Comparison of ENCODE assay signal across 9 cellular contexts in genomic region chr13:80235559-80236296, GRCh38.
DNase-seq lines count a peak whose midpoint lies in the region; ATAC-seq and TF ChIP-seq lines count a peak whose summit lies in the region.
"Had no signal": no experiment of that assay in that cellular context is flagged by ENCODE, and none has a peak within 500 bp of the region (broad histone marks: within the 10 kb centered on the region; RNA-seq: fewer than 3 reads in every experiment).

No MANE protein-coding gene starts in this region.

- H3K4me2 ChIP-seq in HCT116 (ENCODE audit: low read length) = 0 out of 2 replicates have a peak overlapping the region, but pooled peaks have one; percentile 23

- peaks cover 0 to 5% (median 0%) of the 10 kb centered on the region in 9 donors for H3K9me3 Mint-ChIP-seq in naive thymus-derived CD8-positive, alpha-beta T cell

- RAD21 ChIA-PET in HCT116 (lab: Charles Lee; ENCODE audit: low non-redundant PET in 1 of 2, low total read pairs in 2 of 2, uncharacterized antibody in 2 of 2, unreplicated experiment in 2 of 2) = no interaction called here

- peak; percentile 35 for DNase-seq in COR-L47 (lab: John Stamatoyannopoulos, UW)
- DNase-seq in HCT116 (ENCODE audit: low read depth, low spot score) = no peak
- peak; percentile 35 to 72 for DNase-seq in SJCRH30
- no peak for DNase-seq in left lobe of liver (ENCODE audit: low spot score)
- DNase-seq in NCI-H2029 (lab: John Stamatoyannopoulos, UW) = no peak
- DNase-seq in naive thymus-derived CD8-positive, alpha-beta T cell = no peak
- no peak for DNase-seq in central memory CD4-positive, alpha-beta T cell
- DNase-seq in 8988T = no peak

- H3K36me3 ChIP-seq in HCT116 (ENCODE audit: control insufficient read depth in 1 of 2, insufficient read depth in 2 of 2, low read length in 2 of 2) (no peaks in the 10 kb centered on the region), SJCRH30 (no peaks in the 10 kb centered on the region)

- H3K27me3 Mint-ChIP-seq in naive thymus-derived CD8-positive, alpha-beta T cell = peaks cover 0 to 12% (median 4%) of the 10 kb centered on the region in 5 donors

- POLR2A ChIA-PET in HCT116 (lab: Charles Lee) = no interaction called here
- POLR2A ChIA-PET in naive thymus-derived CD8-positive, alpha-beta T cell (lab: Charles Lee) = no interaction called here

- TF ChIP-seq CTCF in HCT116 (IDR thresholded peaks at IDR 0.05 in 2 of 3, conservative IDR thresholded peaks at IDR 0.05 in 1 of 3; ENCODE audit: borderline replicate concordance in 1 of 3, insufficient read depth in 1 of 3, low read depth in 2 of 3, low read length in 2 of 3) = no peak

- CTCF ChIA-PET in HCT116 (lab: Charles Lee) = no interaction called here

- H3K27me3 ChIP-seq in HCT116 (ENCODE audit: insufficient read depth, low read length) (no peaks in the 10 kb centered on the region), SJCRH30 (no peaks in the 10 kb centered on the region)

- no peak for TF ChIP-seq RAD21 in HCT116 (IDR thresholded peaks at IDR 0.05; ENCODE audit: low read depth)

- TF ChIP-seq POLR2A in HCT116 (IDR thresholded peaks at IDR 0.05; ENCODE audit: borderline replicate concordance, extremely low read depth, insufficient read depth, insufficient read length) = no peak

- H3K4me3 ChIP-seq in HCT116 (replicated peaks in 1 of 2; ENCODE audit: low read depth in 1 of 2, low read length in 2 of 2) (no peak overlapping the region), SJCRH30 (peak overlapping the region; percentile 43)
- H3K4me3 ChIP-seq: K562 had no signal

- H3K4me1 ChIP-seq in HCT116 (ENCODE audit: control insufficient read depth in 1 of 2, insufficient read depth in 2 of 2, low read length in 2 of 2) = peaks cover 0 to 6% of the 10 kb centered on the region in 2 experiments; a peak in 1 of 4 replicates
- peaks cover 22% of the 10 kb centered on the region for H3K4me1 ChIP-seq in SJCRH30

- H3K27ac ChIP-seq in HCT116 (ENCODE audit: low read depth, low read length) (no peak overlapping the region), SJCRH30 (peak overlapping the region; percentile 89)

- H3K9ac ChIP-seq in HCT116 (ENCODE audit: low read length) = no peak overlapping the region

- no peak overlapping the region for H3K4me3 Mint-ChIP-seq in naive thymus-derived CD8-positive, alpha-beta T cell

- no peaks in the 10 kb centered on the region for H3K79me2 ChIP-seq in HCT116 (ENCODE audit: insufficient read depth, low read length)

- ATAC-seq in HCT116 (no peak), left lobe of liver (peak; percentile 52)
- no peak for ATAC-seq in naive thymus-derived CD8-positive, alpha-beta T cell
- ATAC-seq: K562 had no signal

- H3K9me2 ChIP-seq in HCT116 (ENCODE audit: insufficient read depth) = no peaks in the 10 kb centered on the region

- peak overlapping the region; percentile 27 for H2AFZ ChIP-seq in HCT116 (ENCODE audit: low read depth, low read length, poor library complexity, severe bottlenecking)

- intact Hi-C loops in HCT116 (cut with micrococcal nuclease) = no loop called here

- BruUV-seq in HCT116 (replicated peaks; lab: Mats Ljungman, UMichigan) = no TSS peak

- no peak overlapping the region for H3K27ac Mint-ChIP-seq in naive thymus-derived CD8-positive, alpha-beta T cell

- no peaks in the 10 kb centered on the region for H3K36me3 Mint-ChIP-seq in naive thymus-derived CD8-positive, alpha-beta T cell

- no peaks in the 10 kb centered on the region for H3K4me1 Mint-ChIP-seq in naive thymus-derived CD8-positive, alpha-beta T cell

- H3K9me3 ChIP-seq in HCT116 (ENCODE audit: control insufficient read depth in 1 of 2, insufficient read depth in 1 of 2, low read depth in 1 of 2, low read length in 2 of 2) (no peaks in the 10 kb centered on the region), SJCRH30 (replicated peaks) (0 out of 2 replicates have a peak, but pooled peaks cover 2% of the 10 kb centered on the region)

- H4K20me1 ChIP-seq in HCT116 (ENCODE audit: insufficient read depth) = no peaks in the 10 kb centered on the region

TF ChIP-seq in HCT116, 20 proteins besides CTCF, POLR2A, EP300 and RAD21:
- TF ChIP-seq JUND (IDR thresholded peaks at IDR 0.05) (no peak), SIN3A (IDR thresholded peaks at IDR 0.05; ENCODE audit: low read depth) (no peak), SP1 (IDR thresholded peaks at IDR 0.05; ENCODE audit: low read depth) (no peak), TCF7L2 (IDR thresholded peaks at IDR 0.05; ENCODE audit: borderline replicate concordance, extremely low read depth, insufficient read depth, insufficient read length) (peak; percentile 67), EZH2 (IDR thresholded peaks at IDR 0.05) (no peak), ZFX (IDR thresholded peaks at IDR 0.05) (no peak), POLR2AphosphoS5 (IDR thresholded peaks at IDR 0.05; ENCODE audit: low read depth, low read length) (no peak), CBX3 (IDR thresholded peaks at IDR 0.05; ENCODE audit: low read depth) (no peak)

Comparison
In these comparisons a context has a peak if more than half of its experiments do, and no peak if none do; other contexts are left out.
1. DNase-seq: peak in COR-L47 (single experiment) and SJCRH30 (2 of 2); none in HCT116 (single experiment), left lobe of liver (single experiment), NCI-H2029 (single experiment), naive thymus-derived CD8-positive, alpha-beta T cell (0 of 10), central memory CD4-positive, alpha-beta T cell (single experiment) and 8988T (single experiment).